In the genomic region with DNA sequence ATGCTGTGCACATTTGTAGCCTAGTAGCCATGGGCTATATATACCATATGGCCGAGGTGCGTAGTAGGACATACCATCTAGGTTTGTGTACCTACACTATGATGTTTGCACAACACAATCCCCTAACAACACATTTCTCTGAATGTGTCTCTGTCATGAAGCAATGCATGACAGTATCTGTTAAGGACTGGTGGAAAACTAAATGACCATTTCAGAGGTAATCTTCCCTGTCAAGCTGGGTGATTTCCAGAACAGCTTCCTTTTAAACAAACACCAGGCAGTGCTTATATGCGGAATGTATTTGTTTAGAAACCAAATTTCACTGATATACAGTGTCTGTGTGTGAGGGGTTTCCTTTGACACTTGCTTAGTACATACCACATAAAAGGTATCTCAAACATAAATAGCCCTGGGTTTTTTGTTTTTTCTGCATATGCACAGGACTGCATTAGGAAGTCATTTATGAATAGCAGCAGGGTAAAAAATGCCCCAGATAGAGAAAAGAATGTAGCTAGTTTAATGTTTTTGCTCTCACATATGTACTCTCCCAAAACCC, we compare ENCODE assay signal across 18 cellular contexts.
DNase-seq lines count a peak whose midpoint lies in the region; ATAC-seq and TF ChIP-seq lines count a peak whose summit lies in the region.
"Had no signal": no experiment of that assay in that cellular context is flagged by ENCODE, and none has a peak within 500 bp of the region (broad histone marks: within the 10 kb centered on the region; RNA-seq: fewer than 3 reads in every experiment).

No MANE protein-coding gene starts in this region.

- no peak overlapping the region for H4K5ac ChIP-seq in IMR-90 (ENCODE audit: low read depth, low read length)

- no peak for TF ChIP-seq RAD21 in IMR-90 (IDR thresholded peaks at IDR 0.05; ENCODE audit: low read length)

- dilution Hi-C loops in IMR-90 (cut with HindIII; ENCODE audit: low sequenced_read_pairs, unreplicated experiment): no loop called here

- TF ChIP-seq CTCF in IMR-90 (conservative IDR thresholded peaks at IDR 0.05; ENCODE audit: low read depth, low read length) (no peak), esophagus muscularis mucosa (IDR thresholded peaks at IDR 0.05) (no peak), smooth muscle cell (IDR thresholded peaks at IDR 0.05; ENCODE audit: borderline replicate concordance, insufficient read depth, poor library complexity, severe bottlenecking) (no peak), dorsolateral prefrontal cortex (IDR thresholded peaks at IDR 0.05 in 54 of 56, conservative IDR thresholded peaks at IDR 0.05 in 2 of 56; ENCODE audit: low read depth in 1 of 56, partially characterized antibody in 56 of 56) (no peak)

- H2BK20ac ChIP-seq in IMR-90 (ENCODE audit: low read depth, low read length): no peak overlapping the region

- peaks cover 46% of the 10 kb centered on the region for H3K79me2 ChIP-seq in smooth muscle cell (ENCODE audit: low read depth)

- POLR2A ChIA-PET in IMR-90 (lab: Charles Lee; ENCODE audit: unreplicated experiment): no interaction called here

- no peak overlapping the region for H2AK9ac ChIP-seq in IMR-90 (replicated peaks; ENCODE audit: low read depth, low read length, poor library complexity)

- no peak overlapping the region for H3K23ac ChIP-seq in IMR-90 (ENCODE audit: low read depth, low read length)

- no peak overlapping the region for H2AK5ac ChIP-seq in IMR-90 (ENCODE audit: low read depth, low read length)

- no peak overlapping the region; the same call in 1 of the 2 replicates for H3K4me2 ChIP-seq in IMR-90 (ENCODE audit: low read depth, low read length)
- no peak overlapping the region for H3K4me2 ChIP-seq in smooth muscle cell

- H3F3A ChIP-seq in smooth muscle cell (ENCODE audit: low read depth): peaks cover 10% of the 10 kb centered on the region

- TF ChIP-seq EP300 in esophagus muscularis mucosa (IDR thresholded peaks at IDR 0.05): no peak

- no peak overlapping the region for H2BK120ac ChIP-seq in IMR-90 (ENCODE audit: low read depth, low read length)

- DNase-seq in IMR-90 (peak; percentile 29), NCI-H69 (lab: John Stamatoyannopoulos, UW) (peak; percentile 14), esophagus muscularis mucosa (ENCODE audit: extremely low spot score) (no peak), smooth muscle cell (lab: John Stamatoyannopoulos, UW; ENCODE audit: unreplicated experiment) (no peak), ureter (ENCODE audit: low spot score) (no peak), dorsolateral prefrontal cortex (no peak), germinal center (ENCODE audit: low spot score) (no peak)
- DNase-seq: activated CD4-positive, alpha-beta T cell treated with anti-CD3 and anti-CD28 coated beads, Interleukin-2, amount 10 ng/mL, durations not matched to agents 7 days and 5 days; activated naive CD4-positive, alpha-beta T cell; amniotic stem cell; NCI-H446; nucleus accumbens; stimulated activated naive CD4-positive, alpha-beta T cell treated with Interleukin-2 at 50 U/mL for 16 hours; trophoblast cell had no signal

- H2BK5ac ChIP-seq in IMR-90 (ENCODE audit: low read depth, low read length, poor library complexity, severe bottlenecking): no peak overlapping the region

- in situ Hi-C loops in IMR-90 (cut with MboI; ENCODE audit: low sequenced_read_pairs): no loop called here

- no peak overlapping the region for H3K9ac ChIP-seq in IMR-90 (ENCODE audit: low read depth, low read length)
- H3K9ac ChIP-seq in smooth muscle cell (ENCODE audit: low read depth): no peak overlapping the region

- H4K20me1 ChIP-seq in IMR-90 (ENCODE audit: insufficient read depth, low read length): no peaks in the 10 kb centered on the region
- no peaks in the 10 kb centered on the region for H4K20me1 ChIP-seq in smooth muscle cell (ENCODE audit: low read depth)

- 0 out of 4 replicates have a peak, but pooled peaks cover 0 to 5% of the 10 kb centered on the region in 2 experiments for H3K79me1 ChIP-seq in IMR-90 (ENCODE audit: low read depth in 1 of 2, low read length in 2 of 2)

- no peak overlapping the region for H4K8ac ChIP-seq in IMR-90 (ENCODE audit: low read depth in 2 of 2, low read length in 2 of 2)

- H3K56ac ChIP-seq in IMR-90 (ENCODE audit: extremely low read depth, insufficient read depth, low read length): no peak overlapping the region

- intact Hi-C loops in IMR-90 (cut with micrococcal nuclease): no loop called here
- intact Hi-C loops in esophagus muscularis mucosa (cut with DNase I): no loop called here
- intact Hi-C loops in dorsolateral prefrontal cortex (cut with DNase I): no loop called here

- H3K27me3 ChIP-seq in IMR-90 (ENCODE audit: control insufficient read depth, insufficient read depth, low read length): peaks cover 4% of the 10 kb centered on the region; the same call in 1 of the 2 replicates
- no peaks in the 10 kb centered on the region for H3K27me3 ChIP-seq in esophagus muscularis mucosa
- H3K27me3 ChIP-seq in smooth muscle cell (ENCODE audit: low read depth): no peaks in the 10 kb centered on the region
- H3K27me3 ChIP-seq in dorsolateral prefrontal cortex: peaks cover 0 to 3% (median 0%) of the 10 kb centered on the region in 45 donors
- H3K27me3 ChIP-seq: right atrium auricular region had no signal

- H3K27ac ChIP-seq in IMR-90 (ENCODE audit: insufficient read depth, low read length) (no peak overlapping the region), esophagus muscularis mucosa (replicated peaks in 1 of 4) (peak overlapping the region; percentile 50 to 81 (median 61)), smooth muscle cell (ENCODE audit: low read depth) (peak overlapping the region; percentile 2), dorsolateral prefrontal cortex (no peak overlapping the region)
- H3K27ac ChIP-seq: right atrium auricular region had no signal

- no peak overlapping the region; the same call in 1 of the 2 replicates for H3K18ac ChIP-seq in IMR-90 (ENCODE audit: low read depth, low read length)

- H4K91ac ChIP-seq in IMR-90 (ENCODE audit: insufficient read depth, low read depth, low read length): no peak overlapping the region

- ATAC-seq in IMR-90 (ENCODE audit: low read depth) (peak; percentile 75), HG03196 (IDR thresholded peaks at IDR 0.05; ENCODE audit: unreplicated experiment) (no peak)
- ATAC-seq: left lobe of liver, Right ventricle myocardium inferior had no signal

- no peak overlapping the region for H2AFZ ChIP-seq in IMR-90 (replicated peaks; ENCODE audit: low read length, poor library complexity)
- no peak overlapping the region for H2AFZ ChIP-seq in smooth muscle cell (ENCODE audit: low read depth)

- no peaks in the 10 kb centered on the region; the same call in none of the 2 replicates for H3K9me1 ChIP-seq in IMR-90 (ENCODE audit: insufficient read depth, low read length)

- H3K36me3 ChIP-seq in IMR-90 (ENCODE audit: control insufficient read depth, insufficient read depth, low read length) (no peaks in the 10 kb centered on the region; the same call in 1 of the 2 replicates), esophagus muscularis mucosa (peaks cover 0 to 7% (median 0%) of the 10 kb centered on the region in 4 donors), smooth muscle cell (ENCODE audit: low read depth) (no peaks in the 10 kb centered on the region)

- no peak overlapping the region for H3K4ac ChIP-seq in IMR-90 (ENCODE audit: low read depth, low read length)

- H3K4me1 ChIP-seq in IMR-90 (ENCODE audit: control insufficient read depth, insufficient read depth, low read length) (peaks cover 15% of the 10 kb centered on the region), esophagus muscularis mucosa (peaks cover 39 to 97% (median 80%) of the 10 kb centered on the region in 4 donors), smooth muscle cell (ENCODE audit: low read depth) (peaks cover 36% of the 10 kb centered on the region)

- WGBS in IMR-90 (ENCODE audit: extremely low coverage in 2 of 2, insufficient read length in 1 of 2), 2 experiments: no CpG with 5 or more reads among the region's 3 CpGs
- 59% methylated on average over 3 of the region's 3 CpGs for WGBS in esophagus muscularis mucosa
- 68% methylated on average over 3 of the region's 3 CpGs for WGBS in smooth muscle cell (ENCODE audit: low lambda C conversion rate)

- BruUV-seq in IMR-90 (replicated peaks; lab: Mats Ljungman, UMichigan): no TSS peak

- H3K4me3 ChIP-seq in IMR-90 (ENCODE audit: insufficient read depth, low read depth, low read length): no peak overlapping the region
- H3K4me3 ChIP-seq in esophagus muscularis mucosa: no peak overlapping the region
- no peak overlapping the region for H3K4me3 ChIP-seq in smooth muscle cell
- no peak overlapping the region for H3K4me3 ChIP-seq in dorsolateral prefrontal cortex
- H3K4me3 ChIP-seq: right atrium auricular region had no signal

- no peak overlapping the region for H2BK15ac ChIP-seq in IMR-90 (ENCODE audit: low read depth, low read length)

- TF ChIP-seq POLR2A in IMR-90 (IDR thresholded peaks at IDR 0.05; ENCODE audit: low read depth, low read length) (no peak), esophagus muscularis mucosa (IDR thresholded peaks at IDR 0.05; ENCODE audit: low read depth) (no peak)

- no peak overlapping the region for H3K14ac ChIP-seq in IMR-90 (replicated peaks; ENCODE audit: low read depth, low read length)

- CTCF ChIA-PET in IMR-90 (lab: Yijun Ruan, JAX): interaction anchor here (0.6 to 1.0 kb wide), 2 partner anchors 16 to 114 kb away, joined by 3 to 5 read pairs; no protein-coding TSS in a partner anchor

- no peaks in the 10 kb centered on the region for H3K9me3 ChIP-seq in IMR-90 (ENCODE audit: control insufficient read depth, insufficient read depth, low read length)
- H3K9me3 ChIP-seq in esophagus muscularis mucosa: no peaks in the 10 kb centered on the region
- H3K9me3 ChIP-seq in smooth muscle cell (replicated peaks; ENCODE audit: low read depth): no peaks in the 10 kb centered on the region
- H3K9me3 ChIP-seq: right atrium auricular region had no signal

TF ChIP-seq in IMR-90, 13 proteins besides CTCF, POLR2A, EP300 and RAD21:
- TF ChIP-seq CHD1 (IDR thresholded peaks at IDR 0.05; ENCODE audit: low read depth, low read length): no peak
- no peak for TF ChIP-seq BHLHE40 (IDR thresholded peaks at IDR 0.05; ENCODE audit: low read depth, low read length)
- TF ChIP-seq CEBPB (IDR thresholded peaks at IDR 0.05; ENCODE audit: low read depth, low read length): no peak
- no peak for TF ChIP-seq RCOR1 (IDR thresholded peaks at IDR 0.05; ENCODE audit: insufficient replicate concordance, low read length)
- no peak for TF ChIP-seq MXI1 (IDR thresholded peaks at IDR 0.05; ENCODE audit: borderline replicate concordance, low read depth, low read length)
- no peak for TF ChIP-seq NFE2L2 (IDR thresholded peaks at IDR 0.05; ENCODE audit: low read depth, low read length)
- TF ChIP-seq USF2 (IDR thresholded peaks at IDR 0.05; ENCODE audit: low read depth, low read length): no peak
TF ChIP-seq in IMR-90: peak in this region for 0.

Comparison
In these comparisons a context has a peak if more than half of its experiments do, and no peak if none do; other contexts are left out.
1. DNase-seq: peak in IMR-90 (single experiment) and NCI-H69 (single experiment); none in esophagus muscularis mucosa (single experiment), smooth muscle cell (single experiment), ureter (single experiment), dorsolateral prefrontal cortex (0 of 10) and germinal center (single experiment).
2. H3K27ac ChIP-seq: peak in esophagus muscularis mucosa (4 of 4) and smooth muscle cell (single experiment); none in IMR-90 (single experiment) and dorsolateral prefrontal cortex (0 of 59).